Comparison of ENCODE assay signal across 1 cellular context in the genomic region with DNA sequence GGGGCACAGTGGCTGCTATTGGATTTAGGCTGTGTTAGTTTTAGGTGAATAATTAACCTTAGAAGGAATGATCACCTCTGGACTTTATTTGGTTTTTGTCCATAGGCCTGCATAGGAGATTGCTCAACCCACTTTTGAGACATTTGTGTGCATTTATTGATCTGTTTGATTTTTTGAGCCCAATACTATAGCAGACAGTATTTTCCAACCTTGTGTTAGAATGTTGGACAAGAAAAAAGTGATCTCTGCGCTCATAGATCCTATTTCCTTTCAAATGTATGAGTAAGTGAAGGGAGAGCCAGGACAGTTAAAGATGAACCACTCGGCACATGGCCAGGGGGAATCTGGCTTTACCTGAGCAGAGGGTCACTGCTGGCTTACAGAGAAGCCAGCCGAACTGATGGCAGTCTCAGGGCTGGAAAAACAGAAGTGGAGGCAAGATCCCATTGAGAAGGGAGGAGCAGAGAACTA.
TF ChIP-seq lines count a peak whose summit lies in the region.

No MANE protein-coding gene starts in this region.

TF ChIP-seq in HepG2, 621 proteins besides CTCF, POLR2A, EP300 and RAD21 (continued from another document and continues in another):
- TF ChIP-seq PATZ1 (CRISPR knock-in tag; IDR thresholded peaks at IDR 0.05) (peak; percentile 65; the same call in 1 of the 2 replicates), ZBTB2 (CRISPR knock-in tag; IDR thresholded peaks at IDR 0.05; ENCODE audit: low read depth) (no peak), TARDBP (CRISPR knock-in tag; IDR thresholded peaks at IDR 0.05) (peak; percentile 79; the same call in 1 of the 2 replicates), ZNF703 (CRISPR knock-in tag; IDR thresholded peaks at IDR 0.05; ENCODE audit: borderline replicate concordance) (0 out of 2 replicates have a peak, but pooled peaks have one; percentile 42), ZNF205 (CRISPR knock-in tag; IDR thresholded peaks at IDR 0.05) (peak; percentile 64; the same call in 1 of the 2 replicates), TCF7 (IDR thresholded peaks at IDR 0.05; ENCODE audit: low read depth) (peak; percentile 88), ZBTB20 (CRISPR knock-in tag; IDR thresholded peaks at IDR 0.05; ENCODE audit: borderline replicate concordance, low read depth) (peak; percentile 97; the same call in 1 of the 2 replicates), BRF2 (CRISPR knock-in tag; IDR thresholded peaks at IDR 0.05) (peak; percentile 39; the same call in 1 of the 2 replicates), RARG (CRISPR knock-in tag; IDR thresholded peaks at IDR 0.05; ENCODE audit: low read depth) (peak; percentile 93), MAX (IDR thresholded peaks at IDR 0.05) (peak; percentile 69; the same call in 1 of the 2 replicates), IRX3 (CRISPR knock-in tag; IDR thresholded peaks at IDR 0.05; ENCODE audit: borderline replicate concordance, low read depth) (no peak), THAP11 (CRISPR knock-in tag; IDR thresholded peaks at IDR 0.05) (peak; percentile 71), DPF2 (CRISPR knock-in tag; IDR thresholded peaks at IDR 0.05; ENCODE audit: borderline replicate concordance, low read depth) (peak; percentile 88), ZNF878 (CRISPR knock-in tag; IDR thresholded peaks at IDR 0.05) (peak; percentile 86; the same call in 1 of the 2 replicates), ZNF331 (CRISPR knock-in tag; IDR thresholded peaks at IDR 0.05) (peak; percentile 84; the same call in 1 of the 2 replicates), HOXA5 (CRISPR knock-in tag; IDR thresholded peaks at IDR 0.05) (0 out of 2 replicates have a peak, but pooled peaks have one; percentile 22), JARID2 (CRISPR knock-in tag; IDR thresholded peaks at IDR 0.05; ENCODE audit: insufficient replicate concordance) (peak; percentile 39), SOX5 (CRISPR knock-in tag; IDR thresholded peaks at IDR 0.05; ENCODE audit: borderline replicate concordance) (peak; percentile 95), ZNF143 (CRISPR knock-in tag; IDR thresholded peaks at IDR 0.05) (no peak), ARNTL (CRISPR knock-in tag; IDR thresholded peaks at IDR 0.05) (peak; percentile 91), ZNF710 (CRISPR knock-in tag; IDR thresholded peaks at IDR 0.05; ENCODE audit: borderline replicate concordance) (peak; percentile 89), MEF2D (CRISPR knock-in tag; IDR thresholded peaks at IDR 0.05) (peak; percentile 98), TBX2 (CRISPR knock-in tag; IDR thresholded peaks at IDR 0.05; ENCODE audit: borderline replicate concordance) (peak; percentile 86), KAT2B (IDR thresholded peaks at IDR 0.05; ENCODE audit: borderline replicate concordance, low read depth, low read length) (peak; percentile 96), ZNF230 (CRISPR knock-in tag; IDR thresholded peaks at IDR 0.05) (peak; percentile 67; the same call in 1 of the 2 replicates), ATF1 (CRISPR knock-in tag; IDR thresholded peaks at IDR 0.05) (peak; percentile 87), ZNF296 (CRISPR knock-in tag; conservative IDR thresholded peaks at IDR 0.05) (no peak), ZGPAT (CRISPR knock-in tag; IDR thresholded peaks at IDR 0.05) (peak; percentile 97), ZNF740 (CRISPR knock-in tag; IDR thresholded peaks at IDR 0.05) (no peak)
- TF ChIP-seq, protein P1, sequence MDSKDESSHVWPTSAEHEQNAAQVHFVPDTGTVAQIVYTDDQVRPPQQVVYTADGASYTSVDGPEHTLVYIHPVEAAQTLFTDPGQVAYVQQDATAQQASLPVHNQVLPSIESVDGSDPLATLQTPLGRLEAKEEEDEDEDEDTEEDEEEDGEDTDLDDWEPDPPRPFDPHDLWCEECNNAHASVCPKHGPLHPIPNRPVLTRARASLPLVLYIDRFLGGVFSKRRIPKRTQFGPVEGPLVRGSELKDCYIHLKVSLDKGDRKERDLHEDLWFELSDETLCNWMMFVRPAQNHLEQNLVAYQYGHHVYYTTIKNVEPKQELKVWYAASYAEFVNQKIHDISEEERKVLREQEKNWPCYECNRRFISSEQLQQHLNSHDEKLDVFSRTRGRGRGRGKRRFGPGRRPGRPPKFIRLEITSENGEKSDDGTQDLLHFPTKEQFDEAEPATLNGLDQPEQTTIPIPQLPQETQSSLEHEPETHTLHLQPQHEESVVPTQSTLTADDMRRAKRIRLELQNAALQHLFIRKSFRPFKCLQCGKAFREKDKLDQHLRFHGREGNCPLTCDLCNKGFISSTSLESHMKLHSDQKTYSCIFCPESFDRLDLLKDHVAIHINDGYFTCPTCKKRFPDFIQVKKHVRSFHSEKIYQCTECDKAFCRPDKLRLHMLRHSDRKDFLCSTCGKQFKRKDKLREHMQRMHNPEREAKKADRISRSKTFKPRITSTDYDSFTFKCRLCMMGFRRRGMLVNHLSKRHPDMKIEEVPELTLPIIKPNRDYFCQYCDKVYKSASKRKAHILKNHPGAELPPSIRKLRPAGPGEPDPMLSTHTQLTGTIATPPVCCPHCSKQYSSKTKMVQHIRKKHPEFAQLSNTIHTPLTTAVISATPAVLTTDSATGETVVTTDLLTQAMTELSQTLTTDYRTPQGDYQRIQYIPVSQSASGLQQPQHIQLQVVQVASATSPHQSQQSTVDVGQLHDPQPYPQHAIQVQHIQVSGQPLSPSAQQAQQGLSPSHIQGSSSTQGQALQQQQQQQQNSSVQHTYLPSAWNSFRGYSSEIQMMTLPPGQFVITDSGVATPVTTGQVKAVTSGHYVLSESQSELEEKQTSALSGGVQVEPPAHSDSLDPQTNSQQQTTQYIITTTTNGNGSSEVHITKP (CRISPR knock-in tag; IDR thresholded peaks at IDR 0.05; ENCODE audit: low read depth) = peak; percentile 79
- TF ChIP-seq, protein P2, sequence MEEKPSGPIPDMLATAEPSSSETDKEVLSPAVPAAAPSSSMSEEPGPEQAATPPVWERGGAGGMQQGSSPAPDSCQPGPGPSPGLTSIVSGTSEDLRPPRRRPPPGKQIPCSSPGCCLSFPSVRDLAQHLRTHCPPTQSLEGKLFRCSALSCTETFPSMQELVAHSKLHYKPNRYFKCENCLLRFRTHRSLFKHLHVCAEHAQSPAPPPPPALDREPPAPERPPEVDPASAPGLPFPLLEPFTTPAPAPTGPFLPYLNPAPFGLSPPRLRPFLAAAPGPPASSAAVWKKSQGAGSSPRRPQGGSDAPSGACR (CRISPR knock-in tag; IDR thresholded peaks at IDR 0.05) = peak; percentile 73; the same call in 1 of the 2 replicates
- TF ChIP-seq, protein P3, sequence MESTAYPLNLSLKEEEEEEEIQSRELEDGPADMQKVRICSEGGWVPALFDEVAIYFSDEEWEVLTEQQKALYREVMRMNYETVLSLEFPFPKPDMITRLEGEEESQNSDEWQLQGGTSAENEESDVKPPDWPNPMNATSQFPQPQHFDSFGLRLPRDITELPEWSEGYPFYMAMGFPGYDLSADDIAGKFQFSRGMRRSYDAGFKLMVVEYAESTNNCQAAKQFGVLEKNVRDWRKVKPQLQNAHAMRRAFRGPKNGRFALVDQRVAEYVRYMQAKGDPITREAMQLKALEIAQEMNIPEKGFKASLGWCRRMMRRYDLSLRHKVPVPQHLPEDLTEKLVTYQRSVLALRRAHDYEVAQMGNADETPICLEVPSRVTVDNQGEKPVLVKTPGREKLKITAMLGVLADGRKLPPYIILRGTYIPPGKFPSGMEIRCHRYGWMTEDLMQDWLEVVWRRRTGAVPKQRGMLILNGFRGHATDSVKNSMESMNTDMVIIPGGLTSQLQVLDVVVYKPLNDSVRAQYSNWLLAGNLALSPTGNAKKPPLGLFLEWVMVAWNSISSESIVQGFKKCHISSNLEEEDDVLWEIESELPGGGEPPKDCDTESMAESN (CRISPR knock-in tag; conservative IDR thresholded peaks at IDR 0.05) = peak; percentile 75
- TF ChIP-seq, protein P4, sequence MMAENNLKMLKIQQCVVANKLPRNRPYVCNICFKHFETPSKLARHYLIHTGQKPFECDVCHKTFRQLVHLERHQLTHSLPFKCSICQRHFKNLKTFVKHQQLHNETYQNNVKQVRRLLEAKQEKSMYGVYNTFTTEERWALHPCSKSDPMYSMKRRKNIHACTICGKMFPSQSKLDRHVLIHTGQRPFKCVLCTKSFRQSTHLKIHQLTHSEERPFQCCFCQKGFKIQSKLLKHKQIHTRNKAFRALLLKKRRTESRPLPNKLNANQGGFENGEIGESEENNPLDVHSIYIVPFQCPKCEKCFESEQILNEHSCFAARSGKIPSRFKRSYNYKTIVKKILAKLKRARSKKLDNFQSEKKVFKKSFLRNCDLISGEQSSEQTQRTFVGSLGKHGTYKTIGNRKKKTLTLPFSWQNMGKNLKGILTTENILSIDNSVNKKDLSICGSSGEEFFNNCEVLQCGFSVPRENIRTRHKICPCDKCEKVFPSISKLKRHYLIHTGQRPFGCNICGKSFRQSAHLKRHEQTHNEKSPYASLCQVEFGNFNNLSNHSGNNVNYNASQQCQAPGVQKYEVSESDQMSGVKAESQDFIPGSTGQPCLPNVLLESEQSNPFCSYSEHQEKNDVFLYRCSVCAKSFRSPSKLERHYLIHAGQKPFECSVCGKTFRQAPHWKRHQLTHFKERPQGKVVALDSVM (CRISPR knock-in tag; IDR thresholded peaks at IDR 0.05) = peak; percentile 74
- TF ChIP-seq, protein P5, sequence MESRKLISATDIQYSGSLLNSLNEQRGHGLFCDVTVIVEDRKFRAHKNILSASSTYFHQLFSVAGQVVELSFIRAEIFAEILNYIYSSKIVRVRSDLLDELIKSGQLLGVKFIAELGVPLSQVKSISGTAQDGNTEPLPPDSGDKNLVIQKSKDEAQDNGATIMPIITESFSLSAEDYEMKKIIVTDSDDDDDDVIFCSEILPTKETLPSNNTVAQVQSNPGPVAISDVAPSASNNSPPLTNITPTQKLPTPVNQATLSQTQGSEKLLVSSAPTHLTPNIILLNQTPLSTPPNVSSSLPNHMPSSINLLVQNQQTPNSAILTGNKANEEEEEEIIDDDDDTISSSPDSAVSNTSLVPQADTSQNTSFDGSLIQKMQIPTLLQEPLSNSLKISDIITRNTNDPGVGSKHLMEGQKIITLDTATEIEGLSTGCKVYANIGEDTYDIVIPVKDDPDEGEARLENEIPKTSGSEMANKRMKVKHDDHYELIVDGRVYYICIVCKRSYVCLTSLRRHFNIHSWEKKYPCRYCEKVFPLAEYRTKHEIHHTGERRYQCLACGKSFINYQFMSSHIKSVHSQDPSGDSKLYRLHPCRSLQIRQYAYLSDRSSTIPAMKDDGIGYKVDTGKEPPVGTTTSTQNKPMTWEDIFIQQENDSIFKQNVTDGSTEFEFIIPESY (CRISPR knock-in tag; IDR thresholded peaks at IDR 0.05) = 0 out of 2 replicates have a peak, but pooled peaks have one; percentile 10
